In genomic region chr17:58083491-58084316, GRCh38 we compare ENCODE assay signal across 8 cellular contexts.
DNase-seq lines count a peak whose midpoint lies in the region; ATAC-seq and TF ChIP-seq lines count a peak whose summit lies in the region.

No MANE protein-coding gene starts in this region.

- in situ Hi-C loops in KBM-7 (cut with MboI; ENCODE audit: low pct_unique_long_range_greater_than_20kb, low sequenced_read_pairs): no loop called here

- H3K4me3 ChIP-seq in WI38 (ENCODE audit: low read depth, low read length): peak overlapping the region; percentile 87
- H3K4me3 ChIP-seq in cardiac fibroblast (replicated peaks in 1 of 2; ENCODE audit: low read depth in 2 of 2, low read length in 2 of 2): peak overlapping the region; percentile 77 to 93

- TF ChIP-seq CTCF in WI38 (IDR thresholded peaks at IDR 0.05; ENCODE audit: low read depth, low read length) (no peak), cardiac fibroblast (IDR thresholded peaks at IDR 0.05; ENCODE audit: low read depth, low read length) (no peak)

- ATAC-seq in GM21529 (IDR thresholded peaks at IDR 0.05; ENCODE audit: unreplicated experiment): peak; percentile 46

- DNase-seq in EH (ENCODE audit: low read depth) (peak; percentile 79), KBM-7 (peak; percentile 49), cardiac fibroblast (ENCODE audit: low read depth in 2 of 2) (peak; percentile 46 to 55), kidney tubule cell (ENCODE audit: low spot score) (peak; percentile 71), cerebellar nuclear complex (lab: John Stamatoyannopoulos, UW) (no peak)
- peak; percentile 58 to 60 for DNase-seq in stimulated activated CD4-positive, alpha-beta T cell treated with anti-CD3 and anti-CD28 coated beads, Interleukin-1b, Interleukin-23, amount 100 ng/mL, for 4 hours (ENCODE audit: low read depth in 2 of 2)

Comparison
In these comparisons a context has a peak if more than half of its experiments do, and no peak if none do; other contexts are left out.
1. DNase-seq: peak in EH (single experiment), KBM-7 (single experiment), cardiac fibroblast (2 of 2), kidney tubule cell (single experiment) and stimulated activated CD4-positive, alpha-beta T cell treated with anti-CD3 and anti-CD28 coated beads, Interleukin-1b, Interleukin-23, amount 100 ng/mL, for 4 hours (2 of 2); none in cerebellar nuclear complex (0 of 2).